25 cellular contexts compared by ENCODE assay signal in the genomic region with DNA sequence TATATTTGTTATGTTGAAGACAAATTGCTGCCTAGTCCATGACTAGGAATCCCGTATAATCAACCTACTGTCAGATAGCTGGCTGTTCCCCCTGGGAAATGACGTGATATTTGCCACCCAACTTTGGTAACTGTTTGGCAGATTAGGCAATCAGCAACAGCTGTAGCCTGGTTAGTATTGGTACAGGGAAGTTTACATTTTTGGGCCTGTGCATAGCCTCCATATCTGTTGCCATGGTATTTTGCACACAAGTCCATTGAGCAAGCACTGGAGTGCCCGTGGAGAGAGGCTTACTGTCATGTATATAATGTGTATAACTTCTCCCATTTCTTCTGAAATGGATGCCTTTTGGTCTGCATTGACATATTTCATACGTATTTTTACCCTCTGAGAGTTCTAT. TPM values are rescaled to one million over a fixed set of nuclear protein-coding genes. Genes with fewer than 3 reads are reported as not detected.
A peak's percentile ranks its signal among the peaks of the same experiment; 100 is the strongest.
DNase-seq lines count a peak whose midpoint lies in the region; ATAC-seq, FAIRE-seq and TF ChIP-seq lines count a peak whose summit lies in the region.
"Had no signal": no experiment of that assay in that cellular context is flagged by ENCODE, and none has a peak within 500 bp of the region (broad histone marks: within the 10 kb centered on the region; RNA-seq: fewer than 3 reads in every experiment).

No MANE protein-coding gene starts in this region.

- in situ Hi-C loops in HepG2 (cut with HindIII; ENCODE audit: extremely low pct_ligation_motif_present, low pct_unique_long_range_greater_than_20kb) = no loop called here

- intact Hi-C loops in HepG2 (cut with micrococcal nuclease; ENCODE audit: unreplicated experiment) (no loop called here), upper lobe of right lung (cut with DNase I) (no loop called here), A673 (cut with micrococcal nuclease; ENCODE audit: unreplicated experiment) (no loop called here)

- no peaks in the 10 kb centered on the region for H3K27me3 ChIP-seq in HepG2 (ENCODE audit: control insufficient read depth in 1 of 2, insufficient read depth in 2 of 2, low read length in 2 of 2)
- H3K27me3 ChIP-seq in upper lobe of right lung = no peaks in the 10 kb centered on the region
- no peaks in the 10 kb centered on the region for H3K27me3 ChIP-seq in A673 (replicated peaks; ENCODE audit: insufficient read depth, low read depth, low read length, poor library complexity)
- H3K27me3 ChIP-seq: transverse colon had no signal

- no TSS peak for BruUV-seq in HepG2 (replicated peaks; lab: Mats Ljungman, UMichigan)
- no TSS peak for BruUV-seq in A673 (replicated peaks; lab: Mats Ljungman, UMichigan)

- no peak for FAIRE-seq in HepG2 (lab: Jason Lieb, UNC)
- FAIRE-seq: small intestine had no signal

- H3K79me2 ChIP-seq in HepG2 (ENCODE audit: insufficient read depth, low read length) = peaks cover 50% of the 10 kb centered on the region

- no peak for TF ChIP-seq CTCF in HepG2 (CRISPR knock-in tag; IDR thresholded peaks at IDR 0.05)
- no peak for TF ChIP-seq CTCF in upper lobe of right lung (IDR thresholded peaks at IDR 0.05)
- no peak for TF ChIP-seq CTCF in A673 (conservative IDR thresholded peaks at IDR 0.05; ENCODE audit: low read depth, low read length)

- CTCF ChIA-PET in HepG2 (lab: Yijun Ruan, JAX; ENCODE audit: low intra/inter-chr PET ratio, low total read pairs) = no interaction called here
- CTCF ChIA-PET in A673 (lab: Charles Lee) = no interaction called here

- no peak for TF ChIP-seq RAD21 in HepG2 (CRISPR knock-in tag; IDR thresholded peaks at IDR 0.05)

- ATAC-seq in HepG2 (peak; percentile 62), upper lobe of right lung (peak; percentile 69), GM18502 (IDR thresholded peaks at IDR 0.05; ENCODE audit: poor library complexity, unreplicated experiment) (no peak)
- ATAC-seq: left ventricle myocardium superior, natural killer cell had no signal

- H3K36me3 ChIP-seq in HepG2 (replicated peaks in 1 of 2; ENCODE audit: control insufficient read depth in 1 of 2, insufficient read depth in 2 of 2, low read length in 2 of 2) (peaks cover 14 to 67% of the 10 kb centered on the region in 2 experiments), upper lobe of right lung (peaks cover 67% of the 10 kb centered on the region), A673 (ENCODE audit: insufficient read depth, low read length, poor library complexity, severe bottlenecking) (peaks cover 22% of the 10 kb centered on the region)

- DNase-seq in LHCN-M2 (ENCODE audit: low read depth) (peak; percentile 49), SIG-M5 (lab: John Stamatoyannopoulos, UW) (peak; percentile 35), HepG2 (ENCODE audit: low spot score) (no peak), upper lobe of right lung (no peak), NCI-H187 treated with DMSO at 0.1 percent for 48 hours (lab: John Stamatoyannopoulos, UW) (no peak), A673 (ENCODE audit: low spot score) (no peak)
- DNase-seq: activated CD8-positive, alpha-beta memory T cell treated with anti-CD3 and anti-CD28 coated beads for 24 hours; activated gamma-delta T cell; CD8-positive, alpha-beta memory T cell; dermis blood vessel endothelial cell; DMS 273 treated with DMSO at 0.1 percent for 48 hours; GOT3; HFFc6; left ventricle myocardium superior; midbrain; natural killer cell; NCI-H1048; NCI-H187; NCI-H526 treated with DMSO at 0.1 percent for 48 hours; small intestine; stimulated activated CD4-positive, alpha-beta T cell treated with anti-CD3 and anti-CD28 coated beads, Interleukin-1b, Interleukin-23, amount 100 ng/mL, for 48 hours; transverse colon had no signal

- peaks cover 7% of the 10 kb centered on the region for H4K20me1 ChIP-seq in HepG2 (ENCODE audit: insufficient read depth, low read length)

- H3K4me3 ChIP-seq in HepG2 (replicated peaks in 1 of 3; ENCODE audit: insufficient read depth in 1 of 3, low read depth in 2 of 3, low read length in 3 of 3) (no peak overlapping the region), upper lobe of right lung (no peak overlapping the region), A673 (ENCODE audit: low read depth, low read length, poor library complexity, severe bottlenecking) (no peak overlapping the region)
- H3K4me3 ChIP-seq: SK-N-MC, transverse colon had no signal

- no peak overlapping the region for H2AFZ ChIP-seq in HepG2 (ENCODE audit: low read length)

- H3K27ac ChIP-seq in HepG2 (ENCODE audit: extremely low read length, insufficient read depth, low read length) (no peak overlapping the region), upper lobe of right lung (peak overlapping the region; percentile 28), A673 (ENCODE audit: low read depth, low read length, poor library complexity, severe bottlenecking) (no peak overlapping the region)
- H3K27ac ChIP-seq: RWPE1, SK-N-MC, transverse colon had no signal

- no peak overlapping the region for H3K4me2 ChIP-seq in HepG2 (ENCODE audit: low read depth, low read length)

- peaks cover 2% of the 10 kb centered on the region for H3K4me1 ChIP-seq in HepG2 (ENCODE audit: insufficient read depth, low read length)
- peaks cover under 1% of the 10 kb centered on the region for H3K4me1 ChIP-seq in upper lobe of right lung
- no peaks in the 10 kb centered on the region for H3K4me1 ChIP-seq in A673 (ENCODE audit: insufficient read depth, low read length, poor library complexity, severe bottlenecking)

- no peak for TF ChIP-seq EP300 in HepG2 (IDR thresholded peaks at IDR 0.05; ENCODE audit: low read depth in 2 of 2, low read length in 2 of 2)
- TF ChIP-seq EP300 in HepG2 (CRISPR knock-in tag; IDR thresholded peaks at IDR 0.05; ENCODE audit: borderline replicate concordance) = no peak

- 82% methylated on average over 4 of the region's 4 CpGs for WGBS in HepG2 (ENCODE audit: low lambda C conversion rate)

- no peaks in the 10 kb centered on the region for H3K9me3 ChIP-seq in HepG2 (ENCODE audit: low read length)
- H3K9me3 ChIP-seq in upper lobe of right lung = no peaks in the 10 kb centered on the region
- no peaks in the 10 kb centered on the region for H3K9me3 ChIP-seq in A673 (ENCODE audit: low read depth, low read length, poor library complexity, severe bottlenecking)
- H3K9me3 ChIP-seq: transverse colon had no signal

- POLR2A ChIA-PET in HepG2 (lab: Yijun Ruan, JAX) = no interaction called here
- POLR2A ChIA-PET in A673 (lab: Charles Lee; ENCODE audit: low non-redundant PET) = no interaction called here

- no peak for TF ChIP-seq POLR2A in HepG2 (IDR thresholded peaks at IDR 0.05; ENCODE audit: insufficient read depth in 1 of 2, low read depth in 2 of 2, low read length in 2 of 2)

- H3K9ac ChIP-seq in HepG2 (ENCODE audit: insufficient read depth, low read depth, low read length) = no peak overlapping the region

TF ChIP-seq in HepG2, 621 proteins besides CTCF, POLR2A, EP300 and RAD21 (continues in another document):
- TF ChIP-seq CEBPB (IDR thresholded peaks at IDR 0.05; ENCODE audit: borderline replicate concordance, low read depth, low read length) = peak; percentile 48; the same call in 1 of the 2 replicates
- TF ChIP-seq, protein P1, sequence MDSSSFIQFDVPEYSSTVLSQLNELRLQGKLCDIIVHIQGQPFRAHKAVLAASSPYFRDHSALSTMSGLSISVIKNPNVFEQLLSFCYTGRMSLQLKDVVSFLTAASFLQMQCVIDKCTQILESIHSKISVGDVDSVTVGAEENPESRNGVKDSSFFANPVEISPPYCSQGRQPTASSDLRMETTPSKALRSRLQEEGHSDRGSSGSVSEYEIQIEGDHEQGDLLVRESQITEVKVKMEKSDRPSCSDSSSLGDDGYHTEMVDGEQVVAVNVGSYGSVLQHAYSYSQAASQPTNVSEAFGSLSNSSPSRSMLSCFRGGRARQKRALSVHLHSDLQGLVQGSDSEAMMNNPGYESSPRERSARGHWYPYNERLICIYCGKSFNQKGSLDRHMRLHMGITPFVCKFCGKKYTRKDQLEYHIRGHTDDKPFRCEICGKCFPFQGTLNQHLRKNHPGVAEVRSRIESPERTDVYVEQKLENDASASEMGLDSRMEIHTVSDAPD (CRISPR knock-in tag; IDR thresholded peaks at IDR 0.05) = 0 out of 2 replicates have a peak, but pooled peaks have one; percentile 61
- no peak for TF ChIP-seq HNRNPUL1 (IDR thresholded peaks at IDR 0.05; ENCODE audit: low read depth, low read length)

RNA-seq across cellular contexts. Expression of a gene that starts 27.7 kb away (rescaled TPM):
- total RNA-seq in LHCN-M2 (2014; rRNA removed) (59.0 and 61.0 TPM in 2 replicates), HepG2 (2016; rRNA removed; fragmentation: Illumina TruSeq; extraction: Trizol) (120 and 158 TPM in 2 replicates), upper lobe of right lung (86.6 TPM), A673 (2021) (73.5 and 75.9 TPM in 2 replicates)
- 13.5 TPM for polyA plus RNA-seq in LHCN-M2 (2012)
- 98.2 and 106 TPM in 2 replicates for total RNA-seq in HepG2 (2016; cell fraction: cytosol; rRNA removed; fragmentation: Illumina TruSeq; extraction: Trizol; ENCODE audit: low read depth)
- total RNA-seq in HepG2 (2016; cell fraction: insoluble cytoplasmic fraction; rRNA removed; fragmentation: Illumina TruSeq; extraction: Trizol) = 111 and 153 TPM in 2 replicates
- 68.7 and 72.0 TPM in 2 replicates for total RNA-seq in HepG2 (2016; cell fraction: membrane; rRNA removed; fragmentation: Illumina TruSeq; extraction: Trizol)
- total RNA-seq in HepG2 (2016; cell fraction: nucleus; rRNA removed; fragmentation: Illumina TruSeq; extraction: Trizol) = 178 and 187 TPM in 2 replicates
- polyA plus RNA-seq in HepG2 (2011; rRNA removed) = 64.8 and 65.6 TPM in 2 replicates
- 36.0 and 51.5 TPM in 2 replicates for polyA plus RNA-seq in HepG2 (2011; cell fraction: cytosol; rRNA removed)
- 98.6 and 106 TPM in 2 replicates for polyA plus RNA-seq in HepG2 (2011; cell fraction: nucleus; rRNA removed)
- polyA plus RNA-seq in HepG2 (2012) = 42.2 and 47.8 TPM in 2 replicates
- polyA plus RNA-seq in HepG2 (2016; cell fraction: cytosol; fragmentation: Illumina TruSeq; extraction: Trizol; ENCODE audit: low read depth) = 2.3 and 2.4 TPM in 2 replicates
- polyA plus RNA-seq in HepG2 (2016; cell fraction: insoluble cytoplasmic fraction; fragmentation: Illumina TruSeq; extraction: Trizol; ENCODE audit: low read depth) = 64.2 and 67.3 TPM in 2 replicates
- polyA plus RNA-seq in HepG2 (2016; cell fraction: membrane; fragmentation: Illumina TruSeq; extraction: Trizol; ENCODE audit: low read depth) = 5.8 and 7.0 TPM in 2 replicates
- 59.4 and 64.8 TPM in 2 replicates for polyA plus RNA-seq in HepG2 (2016; cell fraction: nucleus; fragmentation: Illumina TruSeq; extraction: Trizol; ENCODE audit: insufficient read depth, low read depth)
- polyA minus RNA-seq in HepG2 (2011; rRNA and poly(A)+ RNA removed; ENCODE audit: low replicate concordance) = 673 and 951 TPM in 2 replicates
- 177 and 213 TPM in 2 replicates for polyA minus RNA-seq in HepG2 (2011; cell fraction: cytosol; rRNA and poly(A)+ RNA removed)
- 675 and 750 TPM in 2 replicates for polyA minus RNA-seq in HepG2 (2011; cell fraction: nucleus; rRNA and poly(A)+ RNA removed)

Comparison
In these comparisons a context has a peak if more than half of its experiments do, and no peak if none do; other contexts are left out.
1. DNase-seq: peak in LHCN-M2 (single experiment) and SIG-M5 (single experiment); none in HepG2 (single experiment), upper lobe of right lung (single experiment), NCI-H187 treated with DMSO at 0.1 percent for 48 hours (single experiment) and A673 (single experiment).